8 cellular contexts compared by ENCODE assay signal in genomic region chr5:32172908-32173393, GRCh38. TPM values are rescaled to one million over a fixed set of nuclear protein-coding genes. Genes with fewer than 3 reads are reported as not detected.
DNase-seq lines count a peak whose midpoint lies in the region; ATAC-seq, FAIRE-seq and TF ChIP-seq lines count a peak whose summit lies in the region.

No MANE protein-coding gene starts in this region.

- no peak for FAIRE-seq in keratinocyte (lab: Jason Lieb, UNC)

- H3K4me3 ChIP-seq in right atrium auricular region (peak overlapping the region; percentile 71 to 78), keratinocyte (ENCODE audit: control insufficient read depth in 2 of 3, extremely low read depth in 1 of 3, insufficient read depth in 2 of 3, low read depth in 1 of 3, low read length in 3 of 3) (peak overlapping the region; percentile 75 to 97 (median 95)), suprapubic skin (peak overlapping the region; percentile 99)

- no peaks in the 10 kb centered on the region for H3K9me3 ChIP-seq in right atrium auricular region
- no peaks in the 10 kb centered on the region for H3K9me3 ChIP-seq in keratinocyte (ENCODE audit: control insufficient read depth, low read depth, low read length)
- H3K9me3 ChIP-seq in suprapubic skin = no peaks in the 10 kb centered on the region

- intact Hi-C loops in left ventricle myocardium superior (cut with micrococcal nuclease) = no loop called here

- no peak for TF ChIP-seq POLR2A in suprapubic skin (IDR thresholded peaks at IDR 0.05)

- H3K4me2 ChIP-seq in keratinocyte (ENCODE audit: control insufficient read depth, extremely low read depth, insufficient read depth, low read depth, low read length) = peak overlapping the region; percentile 82

- peaks cover 63% of the 10 kb centered on the region for H3K79me2 ChIP-seq in keratinocyte (ENCODE audit: control insufficient read depth, insufficient read depth, low read length)

- DNase-seq in right atrium auricular region (ENCODE audit: low spot score) = peak; percentile 7
- no peak for DNase-seq in left ventricle myocardium superior
- DNase-seq in activated naive CD8-positive, alpha-beta T cell treated with anti-CD3 and anti-CD28 coated beads, Interleukin-2, amount 10 ng/mL, durations not matched to agents 7 days and 5 days = no peak
- DNase-seq in keratinocyte (ENCODE audit: low read depth, low spot score) = no peak
- DNase-seq in suprapubic skin (ENCODE audit: low spot score in 2 of 2) = no peak
- DNase-seq in cortex of kidney (lab: John Stamatoyannopoulos, UW) = no peak
- no peak for DNase-seq in NCI-H1436 (lab: John Stamatoyannopoulos, UW)

- no peaks in the 10 kb centered on the region for H3K27me3 ChIP-seq in right atrium auricular region
- no peaks in the 10 kb centered on the region for H3K27me3 ChIP-seq in keratinocyte (ENCODE audit: control insufficient read depth, extremely low read depth, insufficient read depth, low read length)
- H3K27me3 ChIP-seq in suprapubic skin = no peaks in the 10 kb centered on the region

- no peak for TF ChIP-seq CTCF in right atrium auricular region (IDR thresholded peaks at IDR 0.05)
- no peak for TF ChIP-seq CTCF in keratinocyte (optimal IDR thresholded peaks at IDR 0.05 in 1 of 3, IDR thresholded peaks at IDR 0.05 in 1 of 3, conservative IDR thresholded peaks at IDR 0.05 in 1 of 3; ENCODE audit: extremely low read depth in 1 of 3, insufficient read depth in 2 of 3, low read length in 3 of 3)
- TF ChIP-seq CTCF in suprapubic skin (IDR thresholded peaks at IDR 0.05) = no peak

- no peak overlapping the region for H2AFZ ChIP-seq in keratinocyte (ENCODE audit: control insufficient read depth, low read length)

- POLR2A ChIA-PET in activated naive CD8-positive, alpha-beta T cell treated with anti-CD3 and anti-CD28 coated beads, Interleukin-2, amount 10 ng/mL, durations not matched to agents 7 days and 5 days (lab: Charles Lee) = interaction anchor here (0.6 to 1.3 kb wide), 4 partner anchors 10 to 345 kb away, joined by 3 to 4 read pairs (median 3); no protein-coding TSS in a partner anchor

- H3K27me3 Mint-ChIP-seq in activated naive CD8-positive, alpha-beta T cell treated with anti-CD3 and anti-CD28 coated beads, Interleukin-2, amount 10 ng/mL, durations not matched to agents 7 days and 5 days = no peaks in the 10 kb centered on the region

- H3K36me3 ChIP-seq in right atrium auricular region (peaks cover 13% of the 10 kb centered on the region), keratinocyte (ENCODE audit: control insufficient read depth in 2 of 2, extremely low read depth in 1 of 2, insufficient read depth in 2 of 2, low read length in 2 of 2) (peaks cover 4 to 16% of the 10 kb centered on the region in 2 experiments), suprapubic skin (peaks cover 7% of the 10 kb centered on the region)

- H3K4me3 Mint-ChIP-seq in activated naive CD8-positive, alpha-beta T cell treated with anti-CD3 and anti-CD28 coated beads, Interleukin-2, amount 10 ng/mL, durations not matched to agents 7 days and 5 days = peak overlapping the region; percentile 98

- H3K27ac ChIP-seq in right atrium auricular region (peak overlapping the region; percentile 98 to 99), keratinocyte (ENCODE audit: control insufficient read depth, insufficient read depth, low read length) (peak overlapping the region; percentile 78), suprapubic skin (peak overlapping the region; percentile 100)

- peaks cover 0 to 40% of the 10 kb centered on the region in 2 donors for H3K4me1 ChIP-seq in right atrium auricular region
- H3K4me1 ChIP-seq in keratinocyte (ENCODE audit: control insufficient read depth, extremely low read depth, insufficient read depth, low read length) = peaks cover 7% of the 10 kb centered on the region
- peaks cover 46% of the 10 kb centered on the region for H3K4me1 ChIP-seq in suprapubic skin

- peak overlapping the region; percentile 94 for H3K9ac ChIP-seq in keratinocyte (ENCODE audit: control insufficient read depth, extremely low read depth, insufficient read depth, low read length)

- H3K9me3 Mint-ChIP-seq in activated naive CD8-positive, alpha-beta T cell treated with anti-CD3 and anti-CD28 coated beads, Interleukin-2, amount 10 ng/mL, durations not matched to agents 7 days and 5 days = no peaks in the 10 kb centered on the region

- no peak for ATAC-seq in left ventricle myocardium superior
- no peak for ATAC-seq in activated naive CD8-positive, alpha-beta T cell treated with anti-CD3 and anti-CD28 coated beads, Interleukin-2, amount 10 ng/mL, durations not matched to agents 7 days and 5 days (ENCODE audit: low read depth)
- no peak for ATAC-seq in HG03135 (IDR thresholded peaks at IDR 0.05; ENCODE audit: unreplicated experiment)

- H4K20me1 ChIP-seq in keratinocyte (ENCODE audit: control insufficient read depth, extremely low read depth, insufficient read depth, low read length) = peaks cover 3% of the 10 kb centered on the region

- dilution Hi-C loops in keratinocyte (cut with MboI; ENCODE audit: extremely low pct_ligation_motif_present, low sequenced_read_pairs) = no loop called here

- peaks cover 20% of the 10 kb centered on the region for H3K36me3 Mint-ChIP-seq in activated naive CD8-positive, alpha-beta T cell treated with anti-CD3 and anti-CD28 coated beads, Interleukin-2, amount 10 ng/mL, durations not matched to agents 7 days and 5 days

- peaks cover 28% of the 10 kb centered on the region for H3K4me1 Mint-ChIP-seq in activated naive CD8-positive, alpha-beta T cell treated with anti-CD3 and anti-CD28 coated beads, Interleukin-2, amount 10 ng/mL, durations not matched to agents 7 days and 5 days

- peak overlapping the region; percentile 98 for H3K27ac Mint-ChIP-seq in activated naive CD8-positive, alpha-beta T cell treated with anti-CD3 and anti-CD28 coated beads, Interleukin-2, amount 10 ng/mL, durations not matched to agents 7 days and 5 days

- H3K9me1 ChIP-seq in keratinocyte (ENCODE audit: control insufficient read depth, extremely low read depth, insufficient read depth, low read length) = no peaks in the 10 kb centered on the region

- WGBS in suprapubic skin = 0% methylated on average over 9 of the region's 9 CpGs

- no peak for TF ChIP-seq EP300 in suprapubic skin (IDR thresholded peaks at IDR 0.05)

RNA-seq across cellular contexts. Expression of gene GOLPH3, which starts 1.2 kb away (rescaled TPM):
- total RNA-seq in right atrium auricular region (10 to 100 TPM; 60.6 to 63.7 TPM), left ventricle myocardium superior (41.2 TPM), suprapubic skin (10 to 100 TPM; 44.8 to 70.3 (median 58.9) TPM)
- 10 to 100 TPM; 65.3 to 69.7 TPM for total RNA-seq in activated naive CD8-positive, alpha-beta T cell treated with anti-CD3 and anti-CD28 coated beads, Interleukin-2, amount 10 ng/mL, durations not matched to agents 7 days and 5 days
- polyA plus RNA-seq in keratinocyte = 28.6 to 42.0 TPM (median 40.6 TPM) in 3 replicates
- 27.5 TPM for polyA plus RNA-seq in keratinocyte (2011; ENCODE audit: low read depth)
- polyA plus RNA-seq in keratinocyte (2011; cell fraction: cytosol; rRNA removed) = 30.6 and 54.5 TPM in 2 replicates
- 23.1 and 29.0 TPM in 2 replicates for polyA plus RNA-seq in keratinocyte (2011; cell fraction: nucleus; rRNA removed)
- polyA plus RNA-seq in keratinocyte (2012; ENCODE audit: low replicate concordance) = 35.3 and 42.6 TPM in 2 replicates
- polyA minus RNA-seq in keratinocyte = 15.3 to 44.6 TPM (median 36.3 TPM) in 3 replicates
- 83.5 TPM for polyA minus RNA-seq in keratinocyte (2011; cell fraction: cytosol; rRNA and poly(A)+ RNA removed)
- 16.8 and 24.2 TPM in 2 replicates for polyA minus RNA-seq in keratinocyte (2011; cell fraction: nucleus; rRNA and poly(A)+ RNA removed)
